9 cellular contexts compared by ENCODE assay signal in genomic region chr16:29710227-29711219, GRCh38. TPM values are rescaled to one million over a fixed set of nuclear protein-coding genes. Genes with fewer than 3 reads are reported as not detected.
DNase-seq lines count a peak whose midpoint lies in the region; TF ChIP-seq lines count a peak whose summit lies in the region.
"Had no signal": no experiment of that assay in that cellular context is flagged by ENCODE, and none has a peak within 500 bp of the region (broad histone marks: within the 10 kb centered on the region; RNA-seq: fewer than 3 reads in every experiment).

No MANE protein-coding gene starts in this region.

- WGBS in liver: 47% methylated on average over 17 of the region's 17 CpGs
- 42 to 54% (median 50%) methylated on average over 17 of the region's 17 CpGs for WGBS in stomach, 5 donors

- H3K9me3 ChIP-seq in liver (ENCODE audit: control insufficient read depth in 4 of 4, low read length in 3 of 4) (no peaks in the 10 kb centered on the region), stomach (no peaks in the 10 kb centered on the region)

- no peak overlapping the region for H3K4me3 Mint-ChIP-seq in chondrocyte (ENCODE audit: unreplicated experiment)

- H3K4me3 ChIP-seq in HFF-Myc (replicated peaks; ENCODE audit: low read depth, low read length) (no peak overlapping the region), liver (ENCODE audit: low read depth in 1 of 3, low read length in 3 of 3) (no peak overlapping the region), stomach (no peak overlapping the region)

- TF ChIP-seq RAD21 in liver (IDR thresholded peaks at IDR 0.05): peak; percentile 72 to 77

- H3K4me1 Mint-ChIP-seq in chondrocyte (ENCODE audit: low read depth): peaks cover 11% of the 10 kb centered on the region

- H3K4me1 ChIP-seq in liver (ENCODE audit: control insufficient read depth in 4 of 4, insufficient read depth in 4 of 4, low read length in 3 of 4): peaks cover 0 to 5% (median under 1%) of the 10 kb centered on the region in 4 donors
- peaks cover 0 to 11% (median 7%) of the 10 kb centered on the region in 4 donors for H3K4me1 ChIP-seq in stomach

- H3K36me3 ChIP-seq in liver (ENCODE audit: control insufficient read depth in 4 of 4, insufficient read depth in 3 of 4, low read depth in 1 of 4, low read length in 3 of 4) (no peaks in the 10 kb centered on the region), stomach (no peaks in the 10 kb centered on the region)

- no peaks in the 10 kb centered on the region for H3K27me3 ChIP-seq in liver (ENCODE audit: control insufficient read depth in 4 of 4, insufficient read depth in 4 of 4, low read length in 3 of 4)
- no peaks in the 10 kb centered on the region for H3K27me3 ChIP-seq in stomach

- no peaks in the 10 kb centered on the region for H3K27me3 Mint-ChIP-seq in chondrocyte (ENCODE audit: low read depth)

- no peak for TF ChIP-seq POLR2A in stomach (IDR thresholded peaks at IDR 0.05)

- H3K9me3 Mint-ChIP-seq in chondrocyte (ENCODE audit: low read depth): no peaks in the 10 kb centered on the region

- in situ Hi-C loops in SK-MEL-5 (cut with HindIII; ENCODE audit: low pct_unique_long_range_greater_than_20kb, low sequenced_read_pairs): no loop called here

- no peak overlapping the region for H3K9ac ChIP-seq in liver (ENCODE audit: low read depth in 1 of 2, low read length in 2 of 2)

- H3K27ac ChIP-seq in liver (ENCODE audit: low read depth in 1 of 2, low read length in 2 of 2): no peak overlapping the region
- H3K27ac ChIP-seq in stomach: no peak overlapping the region
- H3K27ac ChIP-seq: epithelial cell of prostate had no signal

- intact Hi-C loops in stomach (cut with DNase I; ENCODE audit: low total_unique reads): no loop called here

- H3K36me3 Mint-ChIP-seq in chondrocyte (ENCODE audit: low read depth): no peaks in the 10 kb centered on the region

- DNase-seq in NCI-H1105 treated with DMSO at 0.1 percent for 48 hours (lab: John Stamatoyannopoulos, UW) (peak; percentile 16), NCI-H1105 (lab: John Stamatoyannopoulos, UW) (no peak), HFF-Myc (ENCODE audit: extremely low read depth, low read depth) (peak; percentile 61), SK-MEL-5 (ENCODE audit: low read depth, low spot score) (peak; percentile 79), chondrocyte (ENCODE audit: low spot score) (no peak), stomach (no peak), GM19238 (ENCODE audit: insufficient read length, low spot score) (no peak)

- peak; percentile 61 for TF ChIP-seq CTCF in HFF-Myc (IDR thresholded peaks at IDR 0.05; ENCODE audit: low read depth, low read length, missing control alignments)
- peak; percentile 83 for TF ChIP-seq CTCF in chondrocyte (IDR thresholded peaks at IDR 0.05)
- TF ChIP-seq CTCF in liver (IDR thresholded peaks at IDR 0.05; ENCODE audit: low read depth, low read length, missing input control): peak; percentile 62
- peak in 5 of 7 experiments; percentile 33 to 69 (median 53) for TF ChIP-seq CTCF in stomach (IDR thresholded peaks at IDR 0.05)

- no peak for TF ChIP-seq EP300 in stomach (IDR thresholded peaks at IDR 0.05)

- no peak overlapping the region for H3K27ac Mint-ChIP-seq in chondrocyte (ENCODE audit: unreplicated experiment)

TF ChIP-seq in liver, 16 proteins besides CTCF, POLR2A, EP300 and RAD21:
- no peak for TF ChIP-seq RXRA (IDR thresholded peaks at IDR 0.05)
- peak; percentile 57 for TF ChIP-seq MAX (IDR thresholded peaks at IDR 0.05)
- TF ChIP-seq REST (IDR thresholded peaks at IDR 0.05): no peak
TF ChIP-seq in liver: peak in this region for 1.

RNA-seq across cellular contexts. Expression of gene QPRT, which starts 31.5 kb away (rescaled TPM):
- total RNA-seq in SK-MEL-5 (2014; rRNA removed; shearing (Covaris generic)): 41.1 and 46.0 TPM in 2 replicates
- polyA plus RNA-seq in SK-MEL-5 (2015; cell fraction: cytosol; rRNA removed): 44.2 and 52.6 TPM in 2 replicates
- polyA plus RNA-seq in SK-MEL-5 (2015; cell fraction: nucleus; rRNA removed): 19.2 and 20.7 TPM in 2 replicates
- total RNA-seq in chondrocyte (19.5 to 21.8 TPM (median 20.7 TPM) in 3 replicates), liver (10 to 100 TPM; 79.4 to 81.7 TPM), stomach (100 to 1,000 TPM in 1 of 5 donors, 1 to 10 TPM in 3, not detected in 1; 5.1 to 114 (median 7.8) TPM)
- polyA plus RNA-seq in liver (100 to 1,000 TPM; 119 to 143 TPM), stomach (10 to 100 TPM in 1 of 3 donors, 1 to 10 TPM in 2; 2.4 to 11.6 (median 7.3) TPM)

RNA-seq across cellular contexts. Expression of gene C16orf54, which starts 35.3 kb away (rescaled TPM):
- total RNA-seq in SK-MEL-5 (2014; rRNA removed; shearing (Covaris generic)): not detected in 2 replicates
- not detected in 2 replicates for polyA plus RNA-seq in SK-MEL-5 (2015; cell fraction: cytosol; rRNA removed)
- polyA plus RNA-seq in SK-MEL-5 (2015; cell fraction: nucleus; rRNA removed): not detected in 2 replicates
- total RNA-seq in chondrocyte (not detected in 3 replicates), liver (1 to 10 TPM; 1.3 to 2.4 TPM), stomach (1 to 10 TPM in 2 of 5 donors, under 1 TPM in 1, not detected in 2; 0.37 to 3.5 (median 2.3) TPM)
- polyA plus RNA-seq in liver (under 1 TPM; 0.38 to 0.42 TPM), stomach (under 1 TPM; 0.48 to 1.00 (median 0.92) TPM)

RNA-seq across cellular contexts. Expression of gene SPN, which starts 47.5 kb away (rescaled TPM):
- total RNA-seq in SK-MEL-5 (2014; rRNA removed; shearing (Covaris generic)): not detected in 2 replicates
- 0.08 TPM in 1 of 2 replicates, not detected in the other for polyA plus RNA-seq in SK-MEL-5 (2015; cell fraction: cytosol; rRNA removed)
- polyA plus RNA-seq in SK-MEL-5 (2015; cell fraction: nucleus; rRNA removed): not detected in 2 replicates
- total RNA-seq in chondrocyte: not detected in 3 replicates
- 10 to 100 TPM in 1 of 2 donors, under 1 TPM in 1; 0.92 to 31.2 TPM for total RNA-seq in liver
- under 1 TPM; 0.85 to 0.90 TPM for polyA plus RNA-seq in liver
- total RNA-seq in stomach: 10 to 100 TPM in 1 of 5 donors, 1 to 10 TPM in 4; 1.8 to 20.1 (median 4.3) TPM
- polyA plus RNA-seq in stomach: 1 to 10 TPM in 1 of 3 donors, under 1 TPM in 2; 0.68 to 1.1 (median 0.75) TPM

Comparison
In these comparisons a context has a peak if more than half of its experiments do, and no peak if none do; other contexts are left out.
1. DNase-seq: peak in NCI-H1105 treated with DMSO at 0.1 percent for 48 hours (single experiment), HFF-Myc (single experiment) and SK-MEL-5 (single experiment); none in NCI-H1105 (single experiment), chondrocyte (single experiment), stomach (single experiment) and GM19238 (single experiment).
2. Peak in every context shown above with its lines, with median percentiles within 50 percentile points of each other: CTCF ChIP-seq.